In genomic region chr9:80351612-80352011, GRCh38 we compare ENCODE assay signal across 9 cellular contexts.
"Had no signal": no experiment of that assay in that cellular context is flagged by ENCODE, and none has a peak within 500 bp of the region (broad histone marks: within the 10 kb centered on the region; RNA-seq: fewer than 3 reads in every experiment).

No MANE protein-coding gene starts in this region.

- ATAC-seq: GM23338, HCT116 had no signal

- H2AFZ ChIP-seq: GM23338 had no signal

- FAIRE-seq: H1 had no signal

- H3K9ac ChIP-seq: KMS-11 had no signal

- DNase-seq: H7, HFFc6, KBM-7 had no signal

- H3K27ac ChIP-seq: HL-60, KMS-11 had no signal

- H3K4me1 ChIP-seq: HAP-1 had no signal

- H3K36me3 ChIP-seq: HAP-1 had no signal

- H3K4me3 ChIP-seq: GM23338, HAP-1 had no signal

- H3K9me3 ChIP-seq: HAP-1 had no signal

- H3K4me2 ChIP-seq: GM23338, KMS-11 had no signal
